Comparison of ENCODE assay signal across 1 cellular context in genomic region chr17:47815106-47815918, GRCh38.
A peak's percentile ranks its signal among the peaks of the same experiment; 100 is the strongest.
TF ChIP-seq lines count a peak whose summit lies in the region.

No MANE protein-coding gene starts in this region.

TF ChIP-seq in HepG2, 621 proteins besides CTCF, POLR2A, EP300 and RAD21:
- no peak for TF ChIP-seq ZFP37 (CRISPR knock-in tag; IDR thresholded peaks at IDR 0.05; ENCODE audit: borderline replicate concordance)
- no peak for TF ChIP-seq ZSCAN9 (CRISPR knock-in tag; IDR thresholded peaks at IDR 0.05; ENCODE audit: borderline replicate concordance)
- TF ChIP-seq MAFF (IDR thresholded peaks at IDR 0.05; ENCODE audit: low read depth, low read length): 0 out of 2 replicates have a peak, but pooled peaks have one; percentile 32
- no peak for TF ChIP-seq SALL1 (CRISPR knock-in tag; IDR thresholded peaks at IDR 0.05)
- TF ChIP-seq SNAPC2 (CRISPR knock-in tag; IDR thresholded peaks at IDR 0.05): no peak
- TF ChIP-seq ZNF629 (CRISPR knock-in tag; conservative IDR thresholded peaks at IDR 0.05): peak; percentile 50; the same call in 1 of the 2 replicates
- TF ChIP-seq MAFK (conservative IDR thresholded peaks at IDR 0.05 in 1 of 2, IDR thresholded peaks at IDR 0.05 in 1 of 2; ENCODE audit: low read length in 2 of 2): peak; percentile 48 to 72
- no peak for TF ChIP-seq ZNF138 (CRISPR knock-in tag; IDR thresholded peaks at IDR 0.05; ENCODE audit: low read depth)
- no peak for TF ChIP-seq CERS6 (CRISPR knock-in tag; IDR thresholded peaks at IDR 0.05)
- TF ChIP-seq ZNF639 (CRISPR knock-in tag; conservative IDR thresholded peaks at IDR 0.05): no peak
- TF ChIP-seq JARID2 (CRISPR knock-in tag; IDR thresholded peaks at IDR 0.05; ENCODE audit: insufficient replicate concordance): no peak
